18 cellular contexts compared by ENCODE assay signal in the genomic region with DNA sequence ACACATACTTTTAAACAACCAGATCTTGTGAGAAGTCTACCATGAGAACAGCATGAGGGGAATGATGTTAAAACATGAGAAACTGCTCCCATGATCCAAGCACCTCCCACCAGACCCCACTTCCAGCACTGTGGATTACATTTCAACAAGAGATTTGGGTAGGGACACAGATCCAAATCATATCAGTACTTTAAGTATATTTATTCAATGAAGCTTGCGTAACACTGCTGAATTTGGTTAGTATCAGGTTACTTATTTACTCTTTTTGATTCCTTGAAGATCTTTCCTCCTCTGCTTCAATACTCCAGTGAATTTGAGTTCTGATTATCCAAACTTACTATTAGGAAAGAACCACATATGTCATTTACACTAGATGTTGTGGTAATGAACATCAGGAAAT.
DNase-seq lines count a peak whose midpoint lies in the region; TF ChIP-seq lines count a peak whose summit lies in the region.
"Had no signal": no experiment of that assay in that cellular context is flagged by ENCODE, and none has a peak within 500 bp of the region (broad histone marks: within the 10 kb centered on the region; RNA-seq: fewer than 3 reads in every experiment).

No MANE protein-coding gene starts in this region.

- H2AFZ ChIP-seq in smooth muscle cell (ENCODE audit: low read depth), result peak overlapping the region; percentile 14

- peaks cover 20% of the 10 kb centered on the region for H3K9me3 Mint-ChIP-seq in mesothelial cell of epicardium
- H3K9me3 Mint-ChIP-seq: CD8-positive, alpha-beta T cell had no signal

- H3K27me3 ChIP-seq in smooth muscle cell (ENCODE audit: low read depth), result no peaks in the 10 kb centered on the region
- H3K27me3 ChIP-seq: Peyer's patch had no signal

- H3K79me2 ChIP-seq in smooth muscle cell (ENCODE audit: low read depth), result no peaks in the 10 kb centered on the region

- no peaks in the 10 kb centered on the region for H3K4me1 Mint-ChIP-seq in mesothelial cell of epicardium
- H3K4me1 Mint-ChIP-seq: IgD-negative memory B cell had no signal

- H3F3A ChIP-seq in smooth muscle cell (ENCODE audit: low read depth), result no peaks in the 10 kb centered on the region

- DNase-seq in NCI-H82 (lab: John Stamatoyannopoulos, UW) (peak; percentile 26), NCI-H82 treated with DMSO at 0.1 percent for 48 hours (lab: John Stamatoyannopoulos, UW; ENCODE audit: unreplicated experiment) (no peak), LNCaP clone FGC (ENCODE audit: low read depth) (peak; percentile 58), fibroblast of peridontal ligament (ENCODE audit: extremely low read depth) (peak; percentile 0), smooth muscle cell (lab: John Stamatoyannopoulos, UW; ENCODE audit: unreplicated experiment) (no peak), mesothelial cell of epicardium (ENCODE audit: low spot score in 2 of 2, unreplicated experiment in 2 of 2) (no peak)
- DNase-seq in stimulated activated CD4-positive, alpha-beta T cell treated with anti-CD3 and anti-CD28 coated beads, Interleukin-4, amount 100 ng/mL, for 1 hour, result no peak
- DNase-seq: CD8-positive, alpha-beta T cell; DND-41; HCEC 1CT; Kasumi-1; NCI-H1092 treated with DMSO at 0.1 percent for 48 hours; NCI-H146; NCI-H2029 treated with DMSO at 0.1 percent for 48 hours; NCI-H524 treated with DMSO at 0.1 percent for 48 hours; NK-92 treated with Interleukin-12 subunit alpha and Interleukin-12 subunit beta, amount 100 ng/mL, for 24 hours; Peyer's patch had no signal

- no peaks in the 10 kb centered on the region for H3K9me3 ChIP-seq in smooth muscle cell (replicated peaks; ENCODE audit: low read depth)
- H3K9me3 ChIP-seq: Peyer's patch had no signal

- H3K27ac ChIP-seq in smooth muscle cell (ENCODE audit: low read depth), result no peak overlapping the region
- H3K27ac ChIP-seq: Peyer's patch had no signal

- H3K4me2 ChIP-seq in smooth muscle cell, result no peak overlapping the region

- no peaks in the 10 kb centered on the region for H3K36me3 ChIP-seq in smooth muscle cell (ENCODE audit: low read depth)
- H3K36me3 ChIP-seq: Peyer's patch had no signal

- 97% methylated on average over 1 of the region's 1 CpG for WGBS in smooth muscle cell (ENCODE audit: low lambda C conversion rate)

- no peaks in the 10 kb centered on the region for H3K4me1 ChIP-seq in smooth muscle cell (ENCODE audit: low read depth)
- H3K4me1 ChIP-seq: Peyer's patch had no signal

- no peak for TF ChIP-seq CTCF in LNCaP clone FGC (IDR thresholded peaks at IDR 0.05; ENCODE audit: control insufficient read depth, extremely low read depth, insufficient read depth)
- TF ChIP-seq CTCF in smooth muscle cell (IDR thresholded peaks at IDR 0.05; ENCODE audit: borderline replicate concordance, insufficient read depth, poor library complexity, severe bottlenecking), result no peak
- TF ChIP-seq CTCF in mesothelial cell of epicardium (IDR thresholded peaks at IDR 0.05; ENCODE audit: unreplicated experiment), result no peak

- H4K20me1 ChIP-seq in smooth muscle cell (ENCODE audit: low read depth), result no peaks in the 10 kb centered on the region

- H3K4me3 Mint-ChIP-seq in mesothelial cell of epicardium, result no peak overlapping the region
- H3K4me3 Mint-ChIP-seq: CD8-positive, alpha-beta T cell; IgD-negative memory B cell had no signal

- H3K4me3 ChIP-seq in LNCaP clone FGC (ENCODE audit: low read depth, low read length), result no peak overlapping the region
- H3K4me3 ChIP-seq in smooth muscle cell, result no peak overlapping the region
- H3K4me3 ChIP-seq: Peyer's patch had no signal

- H3K27ac Mint-ChIP-seq in mesothelial cell of epicardium, result no peak overlapping the region
- H3K27ac Mint-ChIP-seq: CD8-positive, alpha-beta T cell; IgD-negative memory B cell had no signal

- H3K9ac ChIP-seq in smooth muscle cell (ENCODE audit: low read depth), result no peak overlapping the region

- no peaks in the 10 kb centered on the region for H3K36me3 Mint-ChIP-seq in mesothelial cell of epicardium
- H3K36me3 Mint-ChIP-seq: CD8-positive, alpha-beta T cell; IgD-negative memory B cell had no signal

- H3K27me3 Mint-ChIP-seq in mesothelial cell of epicardium (ENCODE audit: low read depth), result no peaks in the 10 kb centered on the region
- H3K27me3 Mint-ChIP-seq: IgD-negative memory B cell had no signal

Comparison
In these comparisons a context has a peak if more than half of its experiments do, and no peak if none do; other contexts are left out.
1. DNase-seq: peak in NCI-H82 (single experiment), LNCaP clone FGC (single experiment) and fibroblast of peridontal ligament (single experiment); none in NCI-H82 treated with DMSO at 0.1 percent for 48 hours (single experiment), smooth muscle cell (single experiment), stimulated activated CD4-positive, alpha-beta T cell treated with anti-CD3 and anti-CD28 coated beads, Interleukin-4, amount 100 ng/mL, for 1 hour (single experiment) and mesothelial cell of epicardium (0 of 2).